ENCODE assay signal across 34 cellular contexts in genomic region chrX:32614707-32615106, GRCh38.
"Had no signal": no experiment of that assay in that cellular context is flagged by ENCODE, and none has a peak within 500 bp of the region (broad histone marks: within the 10 kb centered on the region; RNA-seq: fewer than 3 reads in every experiment).

No MANE protein-coding gene starts in this region.

- H3K36me3 ChIP-seq: ascending aorta, brain microvascular endothelial cell, breast epithelium had no signal

- H3K4me1 ChIP-seq: ascending aorta, body of pancreas, breast epithelium had no signal

- H3K9me3 Mint-ChIP-seq: activated B cell treated with CpG ODN at 0.5 μM for 24 hours; activated CD4-positive, alpha-beta T cell treated with anti-CD3 and anti-CD28 coated beads, Interleukin-2, amount 10 ng/mL, durations not matched to agents 24 days and 14 days; activated CD8-positive, alpha-beta T cell treated with anti-CD3 and anti-CD28 coated beads for 36 hours; activated naive CD4-positive, alpha-beta T cell treated with anti-CD3 and anti-CD28 coated beads, Interleukin-2, amount 50 U/mL, for 24 hours; activated naive CD8-positive, alpha-beta T cell treated with anti-CD3 and anti-CD28 coated beads, Interleukin-2, amount 10 ng/mL, durations not matched to agents 7 days and 5 days; activated naive CD8-positive, alpha-beta T cell treated with anti-CD3 and anti-CD28 coated beads, Interleukin-2, amount 50 U/mL, for 24 hours; T-helper 2 cell treated with Interferon-gamma antibody and Interleukin-4, amounts not matched to agents 5 μg/mL and 100 μg/mL, for 36 hours had no signal

- DNase-seq: activated B cell treated with CpG ODN at 0.5 μM for 24 hours; activated CD4-positive, alpha-beta memory T cell treated with anti-CD3 and anti-CD28 coated beads for 36 hours; activated CD4-positive, alpha-beta T cell treated with anti-CD3 and anti-CD28 coated beads for 4 hours; activated CD4-positive, alpha-beta T cell treated with anti-CD3 and anti-CD28 coated beads, Interleukin-2, amount 10 ng/mL, durations not matched to agents 24 days and 14 days; activated CD4-positive, alpha-beta T cell treated with anti-CD3 and anti-CD28 coated beads, Interleukin-2, amount 50 U/mL, for 1 hour; activated CD4-positive, alpha-beta T cell treated with anti-CD3 and anti-CD28 coated beads, Interleukin-2, amount 50 U/mL, for 4 hours; activated CD4-positive, CD25-positive, alpha-beta regulatory T cell treated with anti-CD3 and anti-CD28 coated beads, Interleukin-2, amount 50 U/mL, for 72 hours; activated CD8-positive, alpha-beta memory T cell treated with anti-CD3 and anti-CD28 coated beads, Interleukin-2, amount 50 U/mL, for 4 hours; activated CD8-positive, alpha-beta T cell treated with anti-CD3 and anti-CD28 coated beads for 36 hours; activated effector memory CD4-positive, alpha-beta T cell treated with Interleukin-2 at 50 U/mL for 16 hours; activated gamma-delta T cell; activated naive CD4-positive, alpha-beta T cell treated with anti-CD3 and anti-CD28 coated beads, Interleukin-2, amount 10 ng/mL, durations not matched to agents 7 days and 5 days; activated naive CD4-positive, alpha-beta T cell treated with Interleukin-2 at 50 U/mL for 16 hours; activated naive CD8-positive, alpha-beta T cell treated with anti-CD3 and anti-CD28 coated beads, Interleukin-2, amount 10 ng/mL, durations not matched to agents 7 days and 5 days; activated naive CD8-positive, alpha-beta T cell treated with anti-CD3 and anti-CD28 coated beads, Interleukin-2, amount 50 U/mL, for 24 hours; activated T-cell treated with anti-CD3 and anti-CD28 coated beads for 4 hours; activated T-cell treated with anti-CD3 and anti-CD28 coated beads, Interleukin-2, amount 50 U/mL, for 1 hour; activated T-cell treated with anti-CD3 and anti-CD28 coated beads, Interleukin-2, amount 50 U/mL, for 48 hours; amygdala; anterior cingulate cortex; body of pancreas; brain microvascular endothelial cell; central memory CD4-positive, alpha-beta T cell; T-helper 1 cell; T-helper 2 cell; T-helper 9 cell had no signal

- H3K4me1 Mint-ChIP-seq: activated B cell treated with CpG ODN at 0.5 μM for 24 hours; activated CD4-positive, alpha-beta T cell treated with anti-CD3 and anti-CD28 coated beads, Interleukin-2, amount 10 ng/mL, durations not matched to agents 24 days and 14 days; activated naive CD4-positive, alpha-beta T cell treated with anti-CD3 and anti-CD28 coated beads, Interleukin-2, amount 10 ng/mL, durations not matched to agents 7 days and 5 days; activated naive CD4-positive, alpha-beta T cell treated with anti-CD3 and anti-CD28 coated beads, Interleukin-2, amount 50 U/mL, for 24 hours; activated naive CD8-positive, alpha-beta T cell treated with anti-CD3 and anti-CD28 coated beads, Interleukin-2, amount 10 ng/mL, durations not matched to agents 7 days and 5 days; activated naive CD8-positive, alpha-beta T cell treated with anti-CD3 and anti-CD28 coated beads, Interleukin-2, amount 50 U/mL, for 24 hours had no signal

- H3K4me3 ChIP-seq: ascending aorta, body of pancreas, breast epithelium had no signal

- FAIRE-seq: TTC549 had no signal

- H3K36me3 Mint-ChIP-seq: activated CD4-positive, alpha-beta memory T cell treated with anti-CD3 and anti-CD28 coated beads for 36 hours; activated naive CD4-positive, alpha-beta T cell treated with anti-CD3 and anti-CD28 coated beads, Interleukin-2, amount 10 ng/mL, durations not matched to agents 7 days and 5 days; activated naive CD4-positive, alpha-beta T cell treated with anti-CD3 and anti-CD28 coated beads, Interleukin-2, amount 50 U/mL, for 24 hours; activated naive CD8-positive, alpha-beta T cell; activated naive CD8-positive, alpha-beta T cell treated with anti-CD3 and anti-CD28 coated beads, Interleukin-2, amount 10 ng/mL, durations not matched to agents 7 days and 5 days had no signal

- ATAC-seq: activated CD8-positive, alpha-beta T cell treated with anti-CD3 and anti-CD28 coated beads for 36 hours; activated naive CD8-positive, alpha-beta T cell treated with anti-CD3 and anti-CD28 coated beads, Interleukin-2, amount 50 U/mL, for 24 hours; body of pancreas had no signal

- H3K9me3 ChIP-seq: ascending aorta, body of pancreas had no signal

- H3K27ac ChIP-seq: ascending aorta, body of pancreas, brain microvascular endothelial cell, breast epithelium, VCaP had no signal

- H3K4me3 Mint-ChIP-seq: activated B cell treated with CpG ODN at 0.5 μM for 24 hours; activated CD4-positive, alpha-beta memory T cell treated with anti-CD3 and anti-CD28 coated beads for 36 hours; activated CD4-positive, alpha-beta T cell treated with anti-CD3 and anti-CD28 coated beads, Interleukin-2, amount 10 ng/mL, durations not matched to agents 24 days and 14 days; activated CD8-positive, alpha-beta T cell treated with anti-CD3 and anti-CD28 coated beads for 36 hours; activated naive CD4-positive, alpha-beta T cell treated with anti-CD3 and anti-CD28 coated beads, Interleukin-2, amount 10 ng/mL, durations not matched to agents 7 days and 5 days; activated naive CD4-positive, alpha-beta T cell treated with anti-CD3 and anti-CD28 coated beads, Interleukin-2, amount 50 U/mL, for 24 hours; activated naive CD8-positive, alpha-beta T cell; activated naive CD8-positive, alpha-beta T cell treated with anti-CD3 and anti-CD28 coated beads, Interleukin-2, amount 10 ng/mL, durations not matched to agents 7 days and 5 days; activated naive CD8-positive, alpha-beta T cell treated with anti-CD3 and anti-CD28 coated beads, Interleukin-2, amount 50 U/mL, for 24 hours; T-helper 1 cell treated with Interleukin-12 subunit alpha and Interleukin-12 subunit beta and Interleukin-4 antibody, amounts not matched to agents 30 μg/mL and 1 μg/mL, for 36 hours; T-helper 2 cell treated with Interferon-gamma antibody and Interleukin-4, amounts not matched to agents 5 μg/mL and 100 μg/mL, for 36 hours had no signal

- H3K27me3 Mint-ChIP-seq: activated B cell treated with CpG ODN at 0.5 μM for 24 hours; activated CD4-positive, alpha-beta memory T cell treated with anti-CD3 and anti-CD28 coated beads for 36 hours; activated CD4-positive, alpha-beta T cell treated with anti-CD3 and anti-CD28 coated beads, Interleukin-2, amount 10 ng/mL, durations not matched to agents 24 days and 14 days; activated CD8-positive, alpha-beta T cell treated with anti-CD3 and anti-CD28 coated beads for 36 hours; activated naive CD4-positive, alpha-beta T cell treated with anti-CD3 and anti-CD28 coated beads, Interleukin-2, amount 10 ng/mL, durations not matched to agents 7 days and 5 days; activated naive CD4-positive, alpha-beta T cell treated with anti-CD3 and anti-CD28 coated beads, Interleukin-2, amount 50 U/mL, for 24 hours; activated naive CD8-positive, alpha-beta T cell; activated naive CD8-positive, alpha-beta T cell treated with anti-CD3 and anti-CD28 coated beads, Interleukin-2, amount 10 ng/mL, durations not matched to agents 7 days and 5 days; activated naive CD8-positive, alpha-beta T cell treated with anti-CD3 and anti-CD28 coated beads, Interleukin-2, amount 50 U/mL, for 24 hours had no signal

- H3K27me3 ChIP-seq: ascending aorta, body of pancreas, brain microvascular endothelial cell had no signal
